Comparison of ENCODE assay signal across 1 cellular context in the genomic region with DNA sequence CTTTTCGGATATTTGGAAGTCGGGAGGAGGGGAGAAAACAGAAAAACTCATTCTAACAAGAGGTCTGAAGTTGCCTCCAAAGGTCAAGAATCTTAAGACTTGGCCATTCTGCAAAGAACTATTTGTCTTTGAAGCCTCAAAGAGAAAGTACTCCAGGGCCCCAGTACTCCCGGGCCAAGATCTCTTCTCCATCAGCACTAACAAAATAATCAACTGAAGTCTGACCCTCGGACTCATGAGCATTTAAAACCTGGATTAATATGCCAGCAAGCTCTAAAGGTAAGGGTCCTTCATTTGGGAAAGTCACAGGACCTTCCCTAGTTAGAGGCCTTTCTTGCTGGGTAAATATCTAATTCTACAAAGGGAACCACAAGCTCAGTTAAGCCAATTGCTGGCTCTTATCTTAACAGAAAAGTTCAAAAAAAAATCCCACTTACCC.
TF ChIP-seq lines count a peak whose summit lies in the region.

No MANE protein-coding gene starts in this region.

TF ChIP-seq in WTC11, 78 proteins besides CTCF, POLR2A, EP300 and RAD21 (continued from another document):
- TF ChIP-seq, protein P1, sequence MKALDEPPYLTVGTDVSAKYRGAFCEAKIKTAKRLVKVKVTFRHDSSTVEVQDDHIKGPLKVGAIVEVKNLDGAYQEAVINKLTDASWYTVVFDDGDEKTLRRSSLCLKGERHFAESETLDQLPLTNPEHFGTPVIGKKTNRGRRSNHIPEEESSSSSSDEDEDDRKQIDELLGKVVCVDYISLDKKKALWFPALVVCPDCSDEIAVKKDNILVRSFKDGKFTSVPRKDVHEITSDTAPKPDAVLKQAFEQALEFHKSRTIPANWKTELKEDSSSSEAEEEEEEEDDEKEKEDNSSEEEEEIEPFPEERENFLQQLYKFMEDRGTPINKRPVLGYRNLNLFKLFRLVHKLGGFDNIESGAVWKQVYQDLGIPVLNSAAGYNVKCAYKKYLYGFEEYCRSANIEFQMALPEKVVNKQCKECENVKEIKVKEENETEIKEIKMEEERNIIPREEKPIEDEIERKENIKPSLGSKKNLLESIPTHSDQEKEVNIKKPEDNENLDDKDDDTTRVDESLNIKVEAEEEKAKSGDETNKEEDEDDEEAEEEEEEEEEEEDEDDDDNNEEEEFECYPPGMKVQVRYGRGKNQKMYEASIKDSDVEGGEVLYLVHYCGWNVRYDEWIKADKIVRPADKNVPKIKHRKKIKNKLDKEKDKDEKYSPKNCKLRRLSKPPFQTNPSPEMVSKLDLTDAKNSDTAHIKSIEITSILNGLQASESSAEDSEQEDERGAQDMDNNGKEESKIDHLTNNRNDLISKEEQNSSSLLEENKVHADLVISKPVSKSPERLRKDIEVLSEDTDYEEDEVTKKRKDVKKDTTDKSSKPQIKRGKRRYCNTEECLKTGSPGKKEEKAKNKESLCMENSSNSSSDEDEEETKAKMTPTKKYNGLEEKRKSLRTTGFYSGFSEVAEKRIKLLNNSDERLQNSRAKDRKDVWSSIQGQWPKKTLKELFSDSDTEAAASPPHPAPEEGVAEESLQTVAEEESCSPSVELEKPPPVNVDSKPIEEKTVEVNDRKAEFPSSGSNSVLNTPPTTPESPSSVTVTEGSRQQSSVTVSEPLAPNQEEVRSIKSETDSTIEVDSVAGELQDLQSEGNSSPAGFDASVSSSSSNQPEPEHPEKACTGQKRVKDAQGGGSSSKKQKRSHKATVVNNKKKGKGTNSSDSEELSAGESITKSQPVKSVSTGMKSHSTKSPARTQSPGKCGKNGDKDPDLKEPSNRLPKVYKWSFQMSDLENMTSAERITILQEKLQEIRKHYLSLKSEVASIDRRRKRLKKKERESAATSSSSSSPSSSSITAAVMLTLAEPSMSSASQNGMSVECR (CRISPR knock-in tag; IDR thresholded peaks at IDR 0.05; ENCODE audit: borderline replicate concordance), result no peak
- TF ChIP-seq SMAD4 (CRISPR knock-in tag; IDR thresholded peaks at IDR 0.05), result no peak
- TF ChIP-seq NFATC4 (CRISPR knock-in tag; IDR thresholded peaks at IDR 0.05), result no peak
- no peak for TF ChIP-seq ATF3 (CRISPR knock-in tag; conservative IDR thresholded peaks at IDR 0.05)
- TF ChIP-seq GABPB1 (CRISPR knock-in tag; IDR thresholded peaks at IDR 0.05), result no peak
- no peak for TF ChIP-seq MXD4 (CRISPR knock-in tag; IDR thresholded peaks at IDR 0.05; ENCODE audit: borderline replicate concordance)
- TF ChIP-seq ZNF416 (CRISPR knock-in tag; IDR thresholded peaks at IDR 0.05), result no peak
- TF ChIP-seq ZNF138 (CRISPR knock-in tag; conservative IDR thresholded peaks at IDR 0.05), result no peak
- no peak for TF ChIP-seq CREM (CRISPR knock-in tag; IDR thresholded peaks at IDR 0.05)
